In the genomic region with DNA sequence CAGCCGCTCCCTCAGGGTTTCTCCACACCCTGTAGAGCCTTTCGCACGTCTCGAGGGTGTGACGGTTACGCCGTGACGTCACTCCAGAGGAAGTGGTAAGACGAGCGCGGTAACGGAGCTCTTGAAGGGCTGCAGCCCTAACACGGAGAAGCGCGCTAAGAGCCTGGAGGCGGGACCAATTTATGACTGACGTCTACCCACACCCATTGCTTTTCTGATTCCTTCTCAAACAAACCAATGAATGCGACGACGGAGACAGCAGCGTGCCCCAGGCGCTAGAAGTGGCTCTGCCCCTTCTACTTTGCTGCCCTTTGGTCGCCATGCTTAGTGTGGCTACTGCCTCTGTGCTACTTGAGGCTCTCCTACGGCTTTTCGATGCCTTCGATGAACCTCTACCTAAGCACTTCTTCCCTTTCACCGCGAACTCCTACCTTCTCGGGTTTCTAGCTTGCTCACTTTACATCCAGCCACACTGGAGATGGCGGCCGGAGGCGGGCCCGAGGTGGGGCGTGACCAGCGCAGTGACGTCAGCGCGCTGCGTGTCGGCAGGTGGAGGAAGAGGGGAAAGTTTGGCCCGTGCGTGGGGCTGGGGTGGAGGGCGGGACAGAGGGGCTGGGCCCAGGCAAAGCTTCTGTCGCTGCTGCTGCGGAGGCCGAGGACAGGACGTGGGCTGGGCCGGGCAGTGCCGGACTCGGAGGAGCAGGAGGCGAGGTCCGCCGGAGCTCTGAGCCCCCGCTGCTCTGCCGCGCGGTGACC, we compare ENCODE assay signal across 1 cellular context.
TF ChIP-seq lines count a peak whose summit lies in the region.

Gene OXSR1, plus strand, starts transcription at position 572 of the 756 bp plus-strand sequence. CDS start 340 bp downstream, outside the sequence.

TF ChIP-seq in H1, 55 proteins besides CTCF, POLR2A, EP300 and RAD21:
- peak; percentile 71 for TF ChIP-seq PHF8 (conservative IDR thresholded peaks at IDR 0.05; ENCODE audit: low read depth, low read length)
- peak; percentile 63 for TF ChIP-seq JUND (IDR thresholded peaks at IDR 0.05; ENCODE audit: low read length)
- TF ChIP-seq MAFK (IDR thresholded peaks at IDR 0.05; ENCODE audit: low read depth, low read length): 0 out of 2 replicates have a peak, but pooled peaks have one; percentile 13
- TF ChIP-seq BRCA1 (IDR thresholded peaks at IDR 0.05; ENCODE audit: low read depth, low read length): no peak
- peak; percentile 98 for TF ChIP-seq CREB1 (IDR thresholded peaks at IDR 0.05)
- peak; percentile 97 for TF ChIP-seq YY1 (IDR thresholded peaks at IDR 0.05; ENCODE audit: low read depth, low read length)
- TF ChIP-seq SIN3A (conservative IDR thresholded peaks at IDR 0.05 in 1 of 2, IDR thresholded peaks at IDR 0.05 in 1 of 2; ENCODE audit: low read depth in 1 of 2, low read length in 2 of 2): no peak; a peak in 1 of 4 replicates
- TF ChIP-seq CHD1 (IDR thresholded peaks at IDR 0.05; ENCODE audit: low read depth, low read length): no peak
- no peak for TF ChIP-seq SP4 (IDR thresholded peaks at IDR 0.05; ENCODE audit: low read length)
- TF ChIP-seq CBX8 (IDR thresholded peaks at IDR 0.05; ENCODE audit: borderline replicate concordance, low read depth, low read length): no peak
- no peak for TF ChIP-seq GTF2F1 (IDR thresholded peaks at IDR 0.05; ENCODE audit: borderline replicate concordance, low read depth, low read length)
- peak; percentile 6; the same call in 1 of the 2 replicates for TF ChIP-seq SIX5 (IDR thresholded peaks at IDR 0.05; ENCODE audit: low read depth, low read length)
- no peak for TF ChIP-seq TEAD4 (IDR thresholded peaks at IDR 0.05; ENCODE audit: low read depth, low read length)
- TF ChIP-seq CBX5 (IDR thresholded peaks at IDR 0.05; ENCODE audit: low read depth, low read length): no peak
- TF ChIP-seq, protein P1, sequence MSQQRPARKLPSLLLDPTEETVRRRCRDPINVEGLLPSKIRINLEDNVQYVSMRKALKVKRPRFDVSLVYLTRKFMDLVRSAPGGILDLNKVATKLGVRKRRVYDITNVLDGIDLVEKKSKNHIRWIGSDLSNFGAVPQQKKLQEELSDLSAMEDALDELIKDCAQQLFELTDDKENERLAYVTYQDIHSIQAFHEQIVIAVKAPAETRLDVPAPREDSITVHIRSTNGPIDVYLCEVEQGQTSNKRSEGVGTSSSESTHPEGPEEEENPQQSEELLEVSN (IDR thresholded peaks at IDR 0.05): peak; percentile 40
- peak in 1 of 2 experiments; percentile 77; a peak in 1 of 4 replicates for TF ChIP-seq HDAC2 (IDR thresholded peaks at IDR 0.05; ENCODE audit: borderline replicate concordance in 1 of 2, low read depth in 2 of 2, low read length in 2 of 2)
- TF ChIP-seq BACH1 (IDR thresholded peaks at IDR 0.05; ENCODE audit: low read length): peak; percentile 65
- TF ChIP-seq TBP (IDR thresholded peaks at IDR 0.05; ENCODE audit: low read depth, low read length): peak; percentile 61
- TF ChIP-seq USF2 (IDR thresholded peaks at IDR 0.05; ENCODE audit: low read length): no peak
- peak; percentile 92 for TF ChIP-seq SP1 (IDR thresholded peaks at IDR 0.05; ENCODE audit: low read depth, low read length)
- TF ChIP-seq KDM4A (IDR thresholded peaks at IDR 0.05; ENCODE audit: low read depth, low read length, severe bottlenecking): peak; percentile 73
- peak; percentile 79 for TF ChIP-seq CHD2 (IDR thresholded peaks at IDR 0.05; ENCODE audit: low read length)
- no peak for TF ChIP-seq SUZ12 (IDR thresholded peaks at IDR 0.05; ENCODE audit: low read length)
- peak; percentile 76 for TF ChIP-seq ASH2L (IDR thresholded peaks at IDR 0.05; ENCODE audit: low read length)
- no peak for TF ChIP-seq HDAC6 (IDR thresholded peaks at IDR 0.05; ENCODE audit: low read depth, low read length)
- TF ChIP-seq TAF7 (optimal IDR thresholded peaks at IDR 0.05; ENCODE audit: borderline replicate concordance, low read depth, low read length): peak; percentile 59
- TF ChIP-seq KDM1A (IDR thresholded peaks at IDR 0.05; ENCODE audit: borderline replicate concordance, low read length): no peak
- peak; percentile 73 for TF ChIP-seq TAF1 (IDR thresholded peaks at IDR 0.05; ENCODE audit: low read depth, low read length)
- no peak for TF ChIP-seq NANOG (IDR thresholded peaks at IDR 0.05; ENCODE audit: insufficient read depth, low read depth, low read length, poor library complexity, severe bottlenecking)
- TF ChIP-seq MAX (IDR thresholded peaks at IDR 0.05): peak; percentile 56
- no peak for TF ChIP-seq SRF (IDR thresholded peaks at IDR 0.05; ENCODE audit: low read depth, low read length)
- TF ChIP-seq EGR1 (IDR thresholded peaks at IDR 0.05; ENCODE audit: borderline replicate concordance, low read depth, low read length): no peak
- peak; percentile 85 for TF ChIP-seq POLR2AphosphoS5 (IDR thresholded peaks at IDR 0.05; ENCODE audit: low read depth, low read length)
- TF ChIP-seq KDM5A (IDR thresholded peaks at IDR 0.05; ENCODE audit: low read length): no peak
- peak; percentile 50 for TF ChIP-seq SP2 (IDR thresholded peaks at IDR 0.05; ENCODE audit: low read length)
